In the genomic region with DNA sequence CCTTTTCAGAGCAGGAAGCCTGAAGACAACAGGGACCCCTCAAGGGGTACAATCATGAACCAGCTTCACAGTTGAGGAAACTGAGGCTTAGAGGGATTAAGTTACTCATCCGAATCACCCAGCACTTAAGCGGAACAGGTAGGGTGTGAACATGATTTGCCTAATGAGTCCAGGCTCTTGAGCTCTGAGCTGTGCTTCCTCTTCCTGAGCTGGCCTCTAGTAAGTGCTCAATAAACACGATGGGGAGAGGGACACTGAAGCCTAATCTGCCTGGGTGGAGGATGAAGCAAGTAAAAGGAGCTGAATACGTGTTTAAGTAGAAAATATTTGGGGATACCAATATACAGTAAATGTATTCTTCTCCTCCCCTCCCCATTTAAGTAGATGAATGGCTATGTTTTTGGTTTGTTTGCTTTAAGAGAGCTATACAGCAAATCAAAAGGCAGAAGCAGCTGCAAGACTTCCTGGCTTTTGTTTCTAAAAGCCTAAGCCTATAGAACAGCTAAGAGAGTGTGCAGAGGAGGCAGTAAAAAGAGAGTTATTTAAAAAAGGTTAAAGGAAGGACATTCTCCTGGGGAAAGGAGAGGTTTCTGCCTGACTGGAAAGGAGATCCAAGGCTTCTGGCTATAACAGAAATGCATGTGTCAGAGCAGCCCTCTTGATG, we compare ENCODE assay signal across 8 cellular contexts. TPM values are rescaled to one million over a fixed set of nuclear protein-coding genes. Genes with fewer than 3 reads are reported as not detected.
DNase-seq lines count a peak whose midpoint lies in the region; ATAC-seq and TF ChIP-seq lines count a peak whose summit lies in the region.

No MANE protein-coding gene starts in this region.

- no peak for DNase-seq in natural killer cell treated with Interleukin-12 subunit alpha and Interleukin-12 subunit beta and Interleukin-15 and Interleukin-18, amount 100 ng/mL, for 72 hours (ENCODE audit: low spot score)
- DNase-seq in natural killer cell, result no peak
- no peak for DNase-seq in esophagus squamous epithelium (lab: John Stamatoyannopoulos, UW)
- no peak for DNase-seq in kidney glomerular epithelial cell (lab: John Stamatoyannopoulos, UW)
- DNase-seq in SKM-1 (lab: John Stamatoyannopoulos, UW; ENCODE audit: unreplicated experiment), result no peak
- DNase-seq in posterior vena cava (ENCODE audit: low spot score), result no peak
- no peak for DNase-seq in NCI-H446 (lab: John Stamatoyannopoulos, UW)

- H3K9me2 ChIP-seq in OCI-LY1 (ENCODE audit: low read depth, low read length), result no peaks in the 10 kb centered on the region

- no peak overlapping the region; the same call in 1 of the 2 replicates for H3K9ac ChIP-seq in OCI-LY1 (ENCODE audit: low read length)

- H2AFZ ChIP-seq in OCI-LY1 (ENCODE audit: low read length), result no peak overlapping the region; the same call in 1 of the 2 replicates

- no peaks in the 10 kb centered on the region for H3K36me3 Mint-ChIP-seq in natural killer cell treated with Interleukin-12 subunit alpha and Interleukin-12 subunit beta and Interleukin-15 and Interleukin-18, amount 100 ng/mL, for 72 hours
- H3K36me3 Mint-ChIP-seq in natural killer cell, result no peaks in the 10 kb centered on the region

- H3K4me3 ChIP-seq in OCI-LY1 (ENCODE audit: low read depth, low read length, poor library complexity, severe bottlenecking) (no peak overlapping the region), esophagus squamous epithelium (no peak overlapping the region)

- H3K4me1 ChIP-seq in OCI-LY1 (ENCODE audit: insufficient read depth, low read length, severe bottlenecking), result peaks cover 34% of the 10 kb centered on the region
- peaks cover 0 to 60% (median 20%) of the 10 kb centered on the region in 3 donors for H3K4me1 ChIP-seq in esophagus squamous epithelium

- TF ChIP-seq POLR2A in esophagus squamous epithelium (IDR thresholded peaks at IDR 0.05), result no peak

- intact Hi-C loops in natural killer cell (cut with micrococcal nuclease), result no loop called here
- intact Hi-C loops in esophagus squamous epithelium (cut with DNase I), result no loop called here
- intact Hi-C loops in posterior vena cava (cut with DNase I), result loop anchor here in 1 of 2 donors (5.0 kb wide), 1 partner anchor 191 kb away; no protein-coding TSS in a partner anchor

- peaks cover 11 to 14% of the 10 kb centered on the region in 2 donors for H3K4me1 Mint-ChIP-seq in natural killer cell treated with Interleukin-12 subunit alpha and Interleukin-12 subunit beta and Interleukin-15 and Interleukin-18, amount 100 ng/mL, for 72 hours (ENCODE audit: low read depth in 2 of 2)
- H3K4me1 Mint-ChIP-seq in natural killer cell, result peaks cover 6 to 8% of the 10 kb centered on the region in 2 donors

- ATAC-seq in natural killer cell treated with Interleukin-12 subunit alpha and Interleukin-12 subunit beta and Interleukin-15 and Interleukin-18, amount 100 ng/mL, for 72 hours, result no peak
- no peak for ATAC-seq in natural killer cell

- H3K4me3 Mint-ChIP-seq in natural killer cell treated with Interleukin-12 subunit alpha and Interleukin-12 subunit beta and Interleukin-15 and Interleukin-18, amount 100 ng/mL, for 72 hours, result no peak overlapping the region
- no peak overlapping the region for H3K4me3 Mint-ChIP-seq in natural killer cell

- 31 to 36% methylated on average over 4 of the region's 4 CpGs for WGBS in esophagus squamous epithelium, 2 donors

- no peak for TF ChIP-seq CTCF in natural killer cell (IDR thresholded peaks at IDR 0.05)
- no peak for TF ChIP-seq CTCF in OCI-LY1 (IDR thresholded peaks at IDR 0.05; ENCODE audit: low read length)
- no peak for TF ChIP-seq CTCF in esophagus squamous epithelium (IDR thresholded peaks at IDR 0.05)

- H3K27me3 ChIP-seq in OCI-LY1 (ENCODE audit: insufficient read depth, low read length) (no peaks in the 10 kb centered on the region), esophagus squamous epithelium (no peaks in the 10 kb centered on the region)

- H3K4me2 ChIP-seq in OCI-LY1 (ENCODE audit: low read length), result peak overlapping the region; percentile 62

- H3K27ac Mint-ChIP-seq in natural killer cell treated with Interleukin-12 subunit alpha and Interleukin-12 subunit beta and Interleukin-15 and Interleukin-18, amount 100 ng/mL, for 72 hours, result peak overlapping the region; percentile 52 to 77
- H3K27ac Mint-ChIP-seq in natural killer cell, result no peak overlapping the region

- H3K9me3 ChIP-seq in OCI-LY1 (ENCODE audit: low read length), result peaks cover 4% of the 10 kb centered on the region; the same call in 1 of the 2 replicates
- no peaks in the 10 kb centered on the region for H3K9me3 ChIP-seq in esophagus squamous epithelium

- H3K79me2 ChIP-seq in OCI-LY1 (ENCODE audit: insufficient read depth, low read length), result no peaks in the 10 kb centered on the region

- H3F3A ChIP-seq in OCI-LY1 (ENCODE audit: insufficient read depth, low read length), result no peaks in the 10 kb centered on the region

- H3K27ac ChIP-seq in OCI-LY1 (ENCODE audit: low read depth, low read length, poor library complexity, severe bottlenecking) (peak overlapping the region; percentile 89), esophagus squamous epithelium (peak overlapping the region; percentile 71 to 91 (median 90))

- peaks cover 0 to 34% of the 10 kb centered on the region in 2 donors for H3K27me3 Mint-ChIP-seq in natural killer cell treated with Interleukin-12 subunit alpha and Interleukin-12 subunit beta and Interleukin-15 and Interleukin-18, amount 100 ng/mL, for 72 hours
- peaks cover 6 to 36% of the 10 kb centered on the region in 2 donors for H3K27me3 Mint-ChIP-seq in natural killer cell (ENCODE audit: low read depth in 2 of 2)

- no peaks in the 10 kb centered on the region for H3K9me3 Mint-ChIP-seq in natural killer cell treated with Interleukin-12 subunit alpha and Interleukin-12 subunit beta and Interleukin-15 and Interleukin-18, amount 100 ng/mL, for 72 hours
- H3K9me3 Mint-ChIP-seq in natural killer cell, result no peaks in the 10 kb centered on the region

- H3K36me3 ChIP-seq in OCI-LY1 (ENCODE audit: insufficient read depth, low read length), result no peaks in the 10 kb centered on the region; the same call in 1 of the 2 replicates
- H3K36me3 ChIP-seq in esophagus squamous epithelium, result peaks cover 0 to 4% (median 0%) of the 10 kb centered on the region in 3 donors

- H4K20me1 ChIP-seq in OCI-LY1 (ENCODE audit: insufficient read depth, low read length), result no peaks in the 10 kb centered on the region

RNA-seq across cellular contexts. Expression of a gene that starts 20.5 kb away (rescaled TPM):
- 1 to 10 TPM; 2.3 to 5.4 TPM for total RNA-seq in natural killer cell treated with Interleukin-12 subunit alpha and Interleukin-12 subunit beta and Interleukin-15 and Interleukin-18, amount 100 ng/mL, for 72 hours
- total RNA-seq in natural killer cell, result 1 to 10 TPM in 2 of 3 donors, under 1 TPM in 1; 0.87 to 1.7 (median 1.1) TPM
- total RNA-seq in esophagus squamous epithelium, result 1 to 10 TPM; 2.6 to 6.9 (median 5.6) TPM
- total RNA-seq in posterior vena cava, result 1 to 10 TPM; 2.1 to 2.9 TPM

RNA-seq across cellular contexts. Expression of a gene that starts 22.5 kb away (rescaled TPM):
- total RNA-seq in natural killer cell treated with Interleukin-12 subunit alpha and Interleukin-12 subunit beta and Interleukin-15 and Interleukin-18, amount 100 ng/mL, for 72 hours, result 10 to 100 TPM; 22.0 to 28.1 TPM
- total RNA-seq in natural killer cell (10 to 100 TPM; 16.6 to 31.9 (median 29.4) TPM), esophagus squamous epithelium (10 to 100 TPM; 25.0 to 36.5 (median 31.3) TPM), posterior vena cava (1 to 10 TPM; 7.5 to 8.7 TPM)

Comparison
In these comparisons a context has a peak if more than half of its experiments do, and no peak if none do; other contexts are left out.
1. H3K27ac Mint-ChIP-seq: peak in natural killer cell treated with Interleukin-12 subunit alpha and Interleukin-12 subunit beta and Interleukin-15 and Interleukin-18, amount 100 ng/mL, for 72 hours (2 of 2); none in natural killer cell (0 of 2).